ENCODE assay signal across 2 cellular contexts in the genomic region with DNA sequence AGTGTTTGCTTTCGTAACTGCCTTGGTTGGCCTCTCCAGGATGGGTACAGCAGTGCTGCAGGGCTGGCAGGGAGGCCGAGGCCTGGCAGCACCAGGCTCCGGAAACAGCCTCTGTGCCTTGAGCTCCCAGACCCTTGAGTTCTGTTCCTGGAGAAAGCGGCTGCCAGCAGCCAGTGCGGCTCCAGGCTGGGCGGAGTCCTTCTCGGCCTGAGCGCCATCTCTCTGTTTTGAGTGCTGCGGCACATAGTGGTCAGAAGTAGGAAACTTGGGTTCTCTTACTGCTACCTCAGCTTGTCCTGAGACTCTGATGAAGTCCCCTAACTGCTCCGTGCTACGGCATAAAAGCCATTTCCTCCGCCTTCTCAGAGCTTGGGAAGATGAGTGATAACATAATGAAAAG.
TF ChIP-seq lines count a peak whose summit lies in the region.

No MANE protein-coding gene starts in this region.

TF ChIP-seq in GM23338, 12 proteins besides CTCF, POLR2A, EP300 and RAD21 (continued from another document):
- TF ChIP-seq, protein P1, sequence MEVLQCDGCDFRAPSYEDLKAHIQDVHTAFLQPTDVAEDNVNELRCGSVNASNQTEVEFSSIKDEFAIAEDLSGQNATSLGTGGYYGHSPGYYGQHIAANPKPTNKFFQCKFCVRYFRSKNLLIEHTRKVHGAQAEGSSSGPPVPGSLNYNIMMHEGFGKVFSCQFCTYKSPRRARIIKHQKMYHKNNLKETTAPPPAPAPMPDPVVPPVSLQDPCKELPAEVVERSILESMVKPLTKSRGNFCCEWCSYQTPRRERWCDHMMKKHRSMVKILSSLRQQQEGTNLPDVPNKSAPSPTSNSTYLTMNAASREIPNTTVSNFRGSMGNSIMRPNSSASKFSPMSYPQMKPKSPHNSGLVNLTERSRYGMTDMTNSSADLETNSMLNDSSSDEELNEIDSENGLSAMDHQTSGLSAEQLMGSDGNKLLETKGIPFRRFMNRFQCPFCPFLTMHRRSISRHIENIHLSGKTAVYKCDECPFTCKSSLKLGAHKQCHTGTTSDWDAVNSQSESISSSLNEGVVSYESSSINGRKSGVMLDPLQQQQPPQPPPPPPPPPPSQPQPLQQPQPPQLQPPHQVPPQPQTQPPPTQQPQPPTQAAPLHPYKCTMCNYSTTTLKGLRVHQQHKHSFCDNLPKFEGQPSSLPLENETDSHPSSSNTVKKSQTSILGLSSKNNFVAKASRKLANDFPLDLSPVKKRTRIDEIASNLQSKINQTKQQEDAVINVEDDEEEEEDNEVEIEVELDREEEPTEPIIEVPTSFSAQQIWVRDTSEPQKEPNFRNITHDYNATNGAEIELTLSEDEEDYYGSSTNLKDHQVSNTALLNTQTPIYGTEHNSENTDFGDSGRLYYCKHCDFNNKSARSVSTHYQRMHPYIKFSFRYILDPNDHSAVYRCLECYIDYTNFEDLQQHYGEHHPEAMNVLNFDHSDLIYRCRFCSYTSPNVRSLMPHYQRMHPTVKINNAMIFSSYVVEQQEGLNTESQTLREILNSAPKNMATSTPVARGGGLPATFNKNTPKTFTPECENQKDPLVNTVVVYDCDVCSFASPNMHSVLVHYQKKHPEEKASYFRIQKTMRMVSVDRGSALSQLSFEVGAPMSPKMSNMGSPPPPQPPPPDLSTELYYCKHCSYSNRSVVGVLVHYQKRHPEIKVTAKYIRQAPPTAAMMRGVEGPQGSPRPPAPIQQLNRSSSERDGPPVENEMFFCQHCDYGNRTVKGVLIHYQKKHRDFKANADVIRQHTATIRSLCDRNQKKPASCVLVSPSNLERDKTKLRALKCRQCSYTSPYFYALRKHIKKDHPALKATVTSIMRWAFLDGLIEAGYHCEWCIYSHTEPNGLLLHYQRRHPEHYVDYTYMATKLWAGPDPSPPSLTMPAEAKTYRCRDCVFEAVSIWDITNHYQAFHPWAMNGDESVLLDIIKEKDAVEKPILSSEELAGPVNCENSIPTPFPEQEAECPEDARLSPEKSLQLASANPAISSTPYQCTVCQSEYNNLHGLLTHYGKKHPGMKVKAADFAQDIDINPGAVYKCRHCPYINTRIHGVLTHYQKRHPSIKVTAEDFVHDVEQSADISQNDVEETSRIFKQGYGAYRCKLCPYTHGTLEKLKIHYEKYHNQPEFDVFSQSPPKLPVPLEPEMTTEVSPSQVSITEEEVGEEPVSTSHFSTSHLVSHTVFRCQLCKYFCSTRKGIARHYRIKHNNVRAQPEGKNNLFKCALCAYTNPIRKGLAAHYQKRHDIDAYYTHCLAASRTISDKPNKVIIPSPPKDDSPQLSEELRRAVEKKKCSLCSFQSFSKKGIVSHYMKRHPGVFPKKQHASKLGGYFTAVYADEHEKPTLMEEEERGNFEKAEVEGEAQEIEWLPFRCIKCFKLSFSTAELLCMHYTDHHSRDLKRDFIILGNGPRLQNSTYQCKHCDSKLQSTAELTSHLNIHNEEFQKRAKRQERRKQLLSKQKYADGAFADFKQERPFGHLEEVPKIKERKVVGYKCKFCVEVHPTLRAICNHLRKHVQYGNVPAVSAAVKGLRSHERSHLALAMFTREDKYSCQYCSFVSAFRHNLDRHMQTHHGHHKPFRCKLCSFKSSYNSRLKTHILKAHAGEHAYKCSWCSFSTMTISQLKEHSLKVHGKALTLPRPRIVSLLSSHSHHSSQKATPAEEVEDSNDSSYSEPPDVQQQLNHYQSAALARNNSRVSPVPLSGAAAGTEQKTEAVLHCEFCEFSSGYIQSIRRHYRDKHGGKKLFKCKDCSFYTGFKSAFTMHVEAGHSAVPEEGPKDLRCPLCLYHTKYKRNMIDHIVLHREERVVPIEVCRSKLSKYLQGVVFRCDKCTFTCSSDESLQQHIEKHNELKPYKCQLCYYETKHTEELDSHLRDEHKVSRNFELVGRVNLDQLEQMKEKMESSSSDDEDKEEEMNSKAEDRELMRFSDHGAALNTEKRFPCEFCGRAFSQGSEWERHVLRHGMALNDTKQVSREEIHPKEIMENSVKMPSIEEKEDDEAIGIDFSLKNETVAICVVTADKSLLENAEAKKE (CRISPR knock-in tag; IDR thresholded peaks at IDR 0.05) = no peak
- TF ChIP-seq EZH2phosphoT487 (IDR thresholded peaks at IDR 0.05; ENCODE audit: unreplicated experiment) (no peak), CREB1 (CRISPR knock-in tag; IDR thresholded peaks at IDR 0.05; ENCODE audit: low read depth) (no peak), STAT1 (IDR thresholded peaks at IDR 0.05; ENCODE audit: unreplicated experiment) (no peak), POLR2AphosphoS5 (IDR thresholded peaks at IDR 0.05; ENCODE audit: low read depth) (no peak), ZNF331 (CRISPR knock-in tag; IDR thresholded peaks at IDR 0.05; ENCODE audit: low read depth) (no peak), ZNF114 (CRISPR knock-in tag; IDR thresholded peaks at IDR 0.05) (no peak), NANOG (IDR thresholded peaks at IDR 0.05; ENCODE audit: borderline replicate concordance) (no peak), JUNB (IDR thresholded peaks at IDR 0.05; ENCODE audit: unreplicated experiment) (no peak), EZH2 (IDR thresholded peaks at IDR 0.05; ENCODE audit: low read depth, unreplicated experiment) (no peak)
- TF ChIP-seq, protein P2, sequence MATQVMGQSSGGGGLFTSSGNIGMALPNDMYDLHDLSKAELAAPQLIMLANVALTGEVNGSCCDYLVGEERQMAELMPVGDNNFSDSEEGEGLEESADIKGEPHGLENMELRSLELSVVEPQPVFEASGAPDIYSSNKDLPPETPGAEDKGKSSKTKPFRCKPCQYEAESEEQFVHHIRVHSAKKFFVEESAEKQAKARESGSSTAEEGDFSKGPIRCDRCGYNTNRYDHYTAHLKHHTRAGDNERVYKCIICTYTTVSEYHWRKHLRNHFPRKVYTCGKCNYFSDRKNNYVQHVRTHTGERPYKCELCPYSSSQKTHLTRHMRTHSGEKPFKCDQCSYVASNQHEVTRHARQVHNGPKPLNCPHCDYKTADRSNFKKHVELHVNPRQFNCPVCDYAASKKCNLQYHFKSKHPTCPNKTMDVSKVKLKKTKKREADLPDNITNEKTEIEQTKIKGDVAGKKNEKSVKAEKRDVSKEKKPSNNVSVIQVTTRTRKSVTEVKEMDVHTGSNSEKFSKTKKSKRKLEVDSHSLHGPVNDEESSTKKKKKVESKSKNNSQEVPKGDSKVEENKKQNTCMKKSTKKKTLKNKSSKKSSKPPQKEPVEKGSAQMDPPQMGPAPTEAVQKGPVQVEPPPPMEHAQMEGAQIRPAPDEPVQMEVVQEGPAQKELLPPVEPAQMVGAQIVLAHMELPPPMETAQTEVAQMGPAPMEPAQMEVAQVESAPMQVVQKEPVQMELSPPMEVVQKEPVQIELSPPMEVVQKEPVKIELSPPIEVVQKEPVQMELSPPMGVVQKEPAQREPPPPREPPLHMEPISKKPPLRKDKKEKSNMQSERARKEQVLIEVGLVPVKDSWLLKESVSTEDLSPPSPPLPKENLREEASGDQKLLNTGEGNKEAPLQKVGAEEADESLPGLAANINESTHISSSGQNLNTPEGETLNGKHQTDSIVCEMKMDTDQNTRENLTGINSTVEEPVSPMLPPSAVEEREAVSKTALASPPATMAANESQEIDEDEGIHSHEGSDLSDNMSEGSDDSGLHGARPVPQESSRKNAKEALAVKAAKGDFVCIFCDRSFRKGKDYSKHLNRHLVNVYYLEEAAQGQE (IDR thresholded peaks at IDR 0.05; ENCODE audit: unreplicated experiment) = no peak

TF ChIP-seq in SK-N-SH treated with all-trans-retinoic acid at 6 μM for 48 hours, 23 proteins besides CTCF, POLR2A, EP300 and RAD21 (continued from another document):
- no peak for TF ChIP-seq BACH2 (CRISPR knock-in tag; IDR thresholded peaks at IDR 0.05; ENCODE audit: borderline replicate concordance)
- TF ChIP-seq, protein P3, sequence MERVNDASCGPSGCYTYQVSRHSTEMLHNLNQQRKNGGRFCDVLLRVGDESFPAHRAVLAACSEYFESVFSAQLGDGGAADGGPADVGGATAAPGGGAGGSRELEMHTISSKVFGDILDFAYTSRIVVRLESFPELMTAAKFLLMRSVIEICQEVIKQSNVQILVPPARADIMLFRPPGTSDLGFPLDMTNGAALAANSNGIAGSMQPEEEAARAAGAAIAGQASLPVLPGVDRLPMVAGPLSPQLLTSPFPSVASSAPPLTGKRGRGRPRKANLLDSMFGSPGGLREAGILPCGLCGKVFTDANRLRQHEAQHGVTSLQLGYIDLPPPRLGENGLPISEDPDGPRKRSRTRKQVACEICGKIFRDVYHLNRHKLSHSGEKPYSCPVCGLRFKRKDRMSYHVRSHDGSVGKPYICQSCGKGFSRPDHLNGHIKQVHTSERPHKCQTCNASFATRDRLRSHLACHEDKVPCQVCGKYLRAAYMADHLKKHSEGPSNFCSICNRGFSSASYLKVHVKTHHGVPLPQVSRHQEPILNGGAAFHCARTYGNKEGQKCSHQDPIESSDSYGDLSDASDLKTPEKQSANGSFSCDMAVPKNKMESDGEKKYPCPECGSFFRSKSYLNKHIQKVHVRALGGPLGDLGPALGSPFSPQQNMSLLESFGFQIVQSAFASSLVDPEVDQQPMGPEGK (CRISPR knock-in tag; IDR thresholded peaks at IDR 0.05; ENCODE audit: borderline replicate concordance) = no peak
